In the genomic region with DNA sequence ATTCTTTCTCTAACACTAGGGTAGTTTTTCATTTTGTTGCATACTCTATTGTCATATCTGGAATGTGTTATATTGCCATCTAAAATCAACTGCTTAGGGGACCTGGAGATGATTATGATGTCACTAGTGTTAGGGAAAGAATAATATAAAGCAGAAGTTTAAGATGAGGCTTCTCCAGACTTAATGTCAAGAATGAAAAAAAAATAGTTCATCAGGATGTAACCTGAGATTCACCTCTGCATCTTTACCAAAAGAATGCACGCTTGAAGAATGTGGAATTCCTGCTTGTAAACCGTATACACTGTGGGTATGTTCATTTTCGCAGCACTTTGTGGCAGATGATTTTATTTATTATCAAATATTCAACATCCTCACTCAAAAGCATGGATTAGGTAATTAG, we compare ENCODE assay signal across 13 cellular contexts.
A peak's percentile ranks its signal among the peaks of the same experiment; 100 is the strongest.
DNase-seq lines count a peak whose midpoint lies in the region; ATAC-seq and TF ChIP-seq lines count a peak whose summit lies in the region.
"Had no signal": no experiment of that assay in that cellular context is flagged by ENCODE, and none has a peak within 500 bp of the region (broad histone marks: within the 10 kb centered on the region; RNA-seq: fewer than 3 reads in every experiment).

No MANE protein-coding gene starts in this region.

- ATAC-seq in HG02938 (IDR thresholded peaks at IDR 0.05; ENCODE audit: unreplicated experiment), result no peak
- no peak for ATAC-seq in activated CD4-positive, CD25-positive, alpha-beta regulatory T cell treated with anti-CD3 and anti-CD28 coated beads, Interleukin-2, amount 50 U/mL, for 24 hours
- ATAC-seq: K562 had no signal

- H3K27me3 ChIP-seq in cardiac muscle cell (no peaks in the 10 kb centered on the region), left ventricle myocardium inferior (ENCODE audit: low read depth) (no peaks in the 10 kb centered on the region), MG63 (no peaks in the 10 kb centered on the region)
- H3K27me3 ChIP-seq: BLaER1 treated with 17β-estradiol and CSF1 and Interleukin-3, amounts not matched to agents 10 nM and 100 nM had no signal

- intact Hi-C loops in left ventricle myocardium inferior (cut with micrococcal nuclease), result no loop called here

- no peaks in the 10 kb centered on the region for H3K9me3 ChIP-seq in cardiac muscle cell (ENCODE audit: low read depth)
- no peaks in the 10 kb centered on the region for H3K9me3 ChIP-seq in left ventricle myocardium inferior (replicated peaks)
- H3K9me3 ChIP-seq in MG63, result no peaks in the 10 kb centered on the region
- H3K9me3 ChIP-seq: BLaER1 treated with 17β-estradiol and CSF1 and Interleukin-3, amounts not matched to agents 10 nM and 100 nM had no signal

- H3K4me1 ChIP-seq in cardiac muscle cell (ENCODE audit: low read depth) (peaks cover 15% of the 10 kb centered on the region), left ventricle myocardium inferior (peaks cover 10% of the 10 kb centered on the region)

- DNase-seq in cardiac muscle cell (ENCODE audit: low read depth in 1 of 2, low spot score in 1 of 2) (no peak), left ventricle myocardium inferior (no peak), choroid plexus epithelial cell (ENCODE audit: low read depth) (peak; percentile 49), left kidney (ENCODE audit: low read depth, low spot score) (peak; percentile 14), MG63 (no peak)
- DNase-seq: Calu3; CD4-positive, CD25-positive, alpha-beta regulatory T cell; DMS 273 treated with DMSO at 0.1 percent for 48 hours had no signal

- H3K27ac ChIP-seq in cardiac muscle cell (peak overlapping the region; percentile 3), left ventricle myocardium inferior (replicated peaks) (no peak overlapping the region)
- H3K27ac ChIP-seq: 22Rv1; BLaER1 treated with 17β-estradiol and CSF1 and Interleukin-3, amounts not matched to agents 10 nM and 100 nM had no signal

- TF ChIP-seq CTCF in cardiac muscle cell (IDR thresholded peaks at IDR 0.05; ENCODE audit: low read depth, low read length) (no peak), left ventricle myocardium inferior (IDR thresholded peaks at IDR 0.05; ENCODE audit: borderline replicate concordance) (no peak), choroid plexus epithelial cell (conservative IDR thresholded peaks at IDR 0.05; ENCODE audit: low read depth, low read length) (no peak)

- peaks cover 74% of the 10 kb centered on the region for H3K36me3 ChIP-seq in cardiac muscle cell
- H3K36me3 ChIP-seq in left ventricle myocardium inferior, result peaks cover 45% of the 10 kb centered on the region
- no peaks in the 10 kb centered on the region; the same call in 1 of the 2 replicates for H3K36me3 ChIP-seq in MG63

- H3K4me3 ChIP-seq in cardiac muscle cell (no peak overlapping the region), left ventricle myocardium inferior (no peak overlapping the region), choroid plexus epithelial cell (ENCODE audit: low read depth, low read length) (no peak overlapping the region), MG63 (no peak overlapping the region)
- H3K4me3 ChIP-seq: BLaER1 treated with 17β-estradiol and CSF1 and Interleukin-3, amounts not matched to agents 10 nM and 100 nM; K562 had no signal

Comparison
In these comparisons a context has a peak if more than half of its experiments do, and no peak if none do; other contexts are left out.
1. DNase-seq: peak in choroid plexus epithelial cell (single experiment) and left kidney (single experiment); none in cardiac muscle cell (0 of 2), left ventricle myocardium inferior (single experiment) and MG63 (single experiment).